Comparison of ENCODE assay signal across 9 cellular contexts in genomic region chr2:218329027-218329825, GRCh38. TPM values are rescaled to one million over a fixed set of nuclear protein-coding genes. Genes with fewer than 3 reads are reported as not detected.
DNase-seq lines count a peak whose midpoint lies in the region; ATAC-seq, FAIRE-seq and TF ChIP-seq lines count a peak whose summit lies in the region.
"Had no signal": no experiment of that assay in that cellular context is flagged by ENCODE, and none has a peak within 500 bp of the region (broad histone marks: within the 10 kb centered on the region; RNA-seq: fewer than 3 reads in every experiment).

No MANE protein-coding gene starts in this region.

- FAIRE-seq in GM19239 (lab: Jason Lieb, UNC) (peak; percentile 92), pancreas (lab: Jason Lieb, UNC) (no peak)
- FAIRE-seq: endothelial cell of umbilical vein had no signal

- peaks cover 7% of the 10 kb centered on the region for H3K27me3 Mint-ChIP-seq in glutamatergic neuron (ENCODE audit: unreplicated experiment)

- no peak for TF ChIP-seq POLR2A in suprapubic skin (IDR thresholded peaks at IDR 0.05)

- peak; percentile 41 for ATAC-seq in HG03095 (IDR thresholded peaks at IDR 0.05; ENCODE audit: unreplicated experiment)
- ATAC-seq in pancreas = no peak

- H3K9me3 ChIP-seq in suprapubic skin (no peaks in the 10 kb centered on the region), pancreas (no peaks in the 10 kb centered on the region)

- H3K4me1 ChIP-seq in suprapubic skin = peaks cover 5% of the 10 kb centered on the region
- no peaks in the 10 kb centered on the region for H3K4me1 ChIP-seq in pancreas

- H3K27ac ChIP-seq in suprapubic skin (no peak overlapping the region), caudate nucleus (ENCODE audit: low read depth, low read length) (no peak overlapping the region), pancreas (no peak overlapping the region)

- peaks cover 7% of the 10 kb centered on the region for H3K9me3 Mint-ChIP-seq in glutamatergic neuron (ENCODE audit: unreplicated experiment)

- peaks cover 54% of the 10 kb centered on the region for H3K4me1 Mint-ChIP-seq in glutamatergic neuron (ENCODE audit: low read depth, unreplicated experiment)

- TF ChIP-seq CTCF in glutamatergic neuron (IDR thresholded peaks at IDR 0.05; ENCODE audit: partially characterized antibody, unreplicated experiment) (no peak), suprapubic skin (IDR thresholded peaks at IDR 0.05) (no peak), pancreas (IDR thresholded peaks at IDR 0.05) (no peak)

- H3K27ac Mint-ChIP-seq in glutamatergic neuron (ENCODE audit: unreplicated experiment) = peak overlapping the region; percentile 90

- intact Hi-C loops in pancreas (cut with DNase I) = no loop called here

- no peak overlapping the region for H3K4me3 Mint-ChIP-seq in glutamatergic neuron (ENCODE audit: unreplicated experiment)

- TF ChIP-seq EP300 in suprapubic skin (IDR thresholded peaks at IDR 0.05) = no peak

- DNase-seq in CD1c-positive myeloid dendritic cell (ENCODE audit: extremely low spot score) = peak; percentile 42
- no peak for DNase-seq in GM19239 (ENCODE audit: insufficient read length, low spot score)
- peak; percentile 67 for DNase-seq in glutamatergic neuron
- DNase-seq in suprapubic skin (ENCODE audit: low spot score in 2 of 2) = no peak
- no peak for DNase-seq in caudate nucleus (lab: John Stamatoyannopoulos, UW)
- no peak for DNase-seq in pancreas
- DNase-seq in kidney glomerular epithelial cell (lab: John Stamatoyannopoulos, UW) = no peak

- H3K36me3 Mint-ChIP-seq in glutamatergic neuron (ENCODE audit: unreplicated experiment) = no peaks in the 10 kb centered on the region

- no peak overlapping the region for H3K4me3 ChIP-seq in suprapubic skin
- H3K4me3 ChIP-seq in pancreas = no peak overlapping the region

- 86% methylated on average over 17 of the region's 18 CpGs for WGBS in suprapubic skin
- 85 to 89% methylated on average over 18 of the region's 18 CpGs for WGBS in pancreas, 2 donors

- H3K36me3 ChIP-seq in suprapubic skin (no peaks in the 10 kb centered on the region), pancreas (no peaks in the 10 kb centered on the region)

- no peaks in the 10 kb centered on the region for H3K27me3 ChIP-seq in suprapubic skin
- no peaks in the 10 kb centered on the region for H3K27me3 ChIP-seq in pancreas

RNA-seq across cellular contexts. Expression of gene CATIP, which starts 27.4 kb away (rescaled TPM):
- not detected for total RNA-seq in glutamatergic neuron (ENCODE audit: unreplicated experiment)
- not detected for total RNA-seq in suprapubic skin
- total RNA-seq in pancreas = 1 to 10 TPM in 3 of 6 donors, under 1 TPM in 3; 0.64 to 2.7 (median 1.0) TPM
- polyA plus RNA-seq in pancreas = 1 to 10 TPM; 4.5 to 7.3 TPM
- total RNA-seq: endothelial cell of umbilical vein had no signal
- polyA plus RNA-seq: endothelial cell of umbilical vein had no signal

RNA-seq across cellular contexts. Expression of gene TMBIM1, which starts 36.9 kb away (rescaled TPM):
- total RNA-seq in glutamatergic neuron (ENCODE audit: unreplicated experiment) (1.8 TPM), suprapubic skin (100 to 1,000 TPM; 234 to 370 (median 319) TPM), pancreas (100 to 1,000 TPM; 147 to 196 (median 170) TPM)
- polyA plus RNA-seq in pancreas = 10 to 100 TPM; 56.6 to 84.1 TPM

RNA-seq across cellular contexts. Expression of gene SLC11A1, which starts 52.8 kb away (rescaled TPM):
- total RNA-seq in glutamatergic neuron (ENCODE audit: unreplicated experiment) (not detected), suprapubic skin (10 to 100 TPM in 2 of 4 donors, 1 to 10 TPM in 1, under 1 TPM in 1; 0.78 to 16.1 (median 7.6) TPM), pancreas (10 to 100 TPM in 2 of 6 donors, 1 to 10 TPM in 3, under 1 TPM in 1; 0.51 to 16.2 (median 5.6) TPM)
- 1 to 10 TPM; 3.9 to 6.4 TPM for polyA plus RNA-seq in pancreas
- total RNA-seq: endothelial cell of umbilical vein had no signal

RNA-seq across cellular contexts. Expression of gene PNKD, which starts 58.9 kb away (rescaled TPM):
- total RNA-seq in glutamatergic neuron (ENCODE audit: unreplicated experiment) = 44.2 TPM
- 10 to 100 TPM; 33.4 to 66.4 (median 49.4) TPM for total RNA-seq in suprapubic skin
- total RNA-seq in pancreas = 10 to 100 TPM; 17.2 to 32.2 (median 21.4) TPM
- polyA plus RNA-seq in pancreas = 10 to 100 TPM; 48.9 to 89.1 TPM

RNA-seq across cellular contexts. Expression of gene AAMP, which starts 59.3 kb away (rescaled TPM):
- total RNA-seq in glutamatergic neuron (ENCODE audit: unreplicated experiment) (64.6 TPM), suprapubic skin (100 to 1,000 TPM; 103 to 154 (median 144) TPM), pancreas (10 to 100 TPM; 34.0 to 51.8 (median 39.8) TPM)
- polyA plus RNA-seq in pancreas = 10 to 100 TPM; 46.8 to 85.5 TPM

Comparison
In these comparisons a context has a peak if more than half of its experiments do, and no peak if none do; other contexts are left out.
1. DNase-seq: peak in CD1c-positive myeloid dendritic cell (single experiment) and glutamatergic neuron (single experiment); none in GM19239 (single experiment), suprapubic skin (0 of 2), caudate nucleus (0 of 61), pancreas (0 of 6) and kidney glomerular epithelial cell (single experiment).
2. RNA of gene TMBIM1, which starts 36.9 kb away (total RNA-seq): 234 to 370 TPM in suprapubic skin and 147 to 196 TPM in pancreas; 1.8 TPM in glutamatergic neuron (single experiment); every median in the first group is over 10 times any median in the second.